ENCODE assay signal across 1 cellular context in the genomic region with DNA sequence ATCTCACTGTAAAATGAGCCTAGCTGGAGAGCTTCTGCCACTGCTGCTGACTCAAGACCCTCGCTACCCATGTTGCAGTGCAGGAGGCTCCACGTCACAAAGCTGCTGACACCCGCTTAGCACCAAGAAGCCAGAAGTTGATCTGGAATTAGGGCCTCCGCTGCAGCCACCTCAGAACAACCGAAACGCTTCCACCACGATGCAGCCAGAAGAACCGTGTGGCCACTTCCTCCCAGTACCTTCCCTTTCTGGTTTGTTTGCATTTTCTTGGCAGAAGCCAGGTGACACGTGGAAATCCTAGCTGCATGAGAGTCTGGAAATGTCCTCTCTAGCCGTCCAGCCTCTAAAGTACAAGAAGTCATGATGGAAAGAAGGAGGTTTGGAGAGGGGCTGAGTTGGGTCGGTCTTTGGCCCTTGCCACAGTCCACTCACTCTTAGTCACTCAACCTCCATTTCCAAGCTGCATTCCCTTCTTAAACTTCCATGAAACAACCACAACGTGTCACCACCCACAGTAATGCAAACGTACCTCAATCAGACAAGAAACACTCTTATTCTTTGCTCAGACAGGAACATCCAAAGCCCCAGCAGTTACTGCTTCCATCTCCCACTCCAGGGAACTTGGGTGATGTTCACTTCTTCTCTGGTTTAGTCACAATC.
TF ChIP-seq lines count a peak whose summit lies in the region.

No MANE protein-coding gene starts in this region.

TF ChIP-seq in K562, 482 proteins besides CTCF, POLR2A, EP300 and RAD21:
- TF ChIP-seq SPI1 (IDR thresholded peaks at IDR 0.05; ENCODE audit: borderline replicate concordance, low read depth, low read length) (peak; percentile 40; the same call in 1 of the 2 replicates), ZNF586 (CRISPR knock-in tag; conservative IDR thresholded peaks at IDR 0.05) (no peak), RFX5 (IDR thresholded peaks at IDR 0.05; ENCODE audit: low read depth, low read length) (no peak)
